In genomic region chrX:80799616-80800015, GRCh38 we compare ENCODE assay signal across 20 cellular contexts.
"Had no signal": no experiment of that assay in that cellular context is flagged by ENCODE, and none has a peak within 500 bp of the region (broad histone marks: within the 10 kb centered on the region; RNA-seq: fewer than 3 reads in every experiment).

No MANE protein-coding gene starts in this region.

- H3K9me3 Mint-ChIP-seq: stimulated activated naive B cell treated with anti-CD40 and anti-IgM and Interleukin-4, amounts not matched to agents 10 μg/mL and 1 μg/mL and 100 μg/mL, for 72 hours; type B pancreatic cell; WTC11 had no signal

- H3K4me3 Mint-ChIP-seq: activated CD8-positive, alpha-beta T cell treated with anti-CD3 and anti-CD28 coated beads, Interleukin-2, amount 10 ng/mL, durations not matched to agents 7 days and 5 days; nephron progenitor cell; stimulated activated naive B cell treated with anti-CD40 and anti-IgM and Interleukin-4, amounts not matched to agents 10 μg/mL and 1 μg/mL and 100 μg/mL, for 72 hours; type B pancreatic cell; WTC11 had no signal

- H3K27me3 ChIP-seq: adrenal gland, gastrocnemius medialis, left lung had no signal

- H3K4me3 ChIP-seq: adrenal gland, gastrocnemius medialis, left lung, psoas muscle had no signal

- H3K4me1 Mint-ChIP-seq: nephron progenitor cell had no signal

- H3K27ac ChIP-seq: adrenal gland, gastrocnemius medialis, left lung, psoas muscle had no signal

- H3K27ac Mint-ChIP-seq: activated CD8-positive, alpha-beta T cell treated with anti-CD3 and anti-CD28 coated beads, Interleukin-2, amount 10 ng/mL, durations not matched to agents 7 days and 5 days; nephron progenitor cell; stimulated activated naive B cell treated with anti-CD40 and anti-IgM and Interleukin-4, amounts not matched to agents 10 μg/mL and 1 μg/mL and 100 μg/mL, for 72 hours; type B pancreatic cell; WTC11 had no signal

- H3K27me3 Mint-ChIP-seq: stimulated activated naive B cell treated with anti-CD40 and anti-IgM and Interleukin-4, amounts not matched to agents 10 μg/mL and 1 μg/mL and 100 μg/mL, for 72 hours; type B pancreatic cell had no signal

- H3K4me1 ChIP-seq: adrenal gland, gastrocnemius medialis, left lung, psoas muscle had no signal

- DNase-seq: activated CD4-positive, alpha-beta T cell treated with anti-CD3 and anti-CD28 coated beads for 48 hours; activated CD8-positive, alpha-beta memory T cell treated with anti-CD3 and anti-CD28 coated beads, Interleukin-2, amount 50 U/mL, for 48 hours; activated CD8-positive, alpha-beta T cell treated with anti-CD3 and anti-CD28 coated beads, Interleukin-2, amount 10 ng/mL, durations not matched to agents 7 days and 5 days; activated naive CD4-positive, alpha-beta T cell treated with anti-CD3 and anti-CD28 coated beads, Interleukin-2, amount 50 U/mL, for 16 hours; adrenal gland; caudate nucleus; cortex of kidney; effector CD8-positive, alpha-beta T cell; gastrocnemius medialis; islet precursor cell; left lung; mesendoderm; nephron progenitor cell; psoas muscle; stimulated activated CD4-positive, alpha-beta T cell treated with anti-CD3 and anti-CD28 coated beads, Interleukin-2, amount 100 ng/mL, for 24 hours; stimulated activated naive B cell treated with anti-CD40 and anti-IgM and Interleukin-4, amounts not matched to agents 10 μg/mL and 1 μg/mL and 100 μg/mL, for 72 hours; substantia nigra had no signal

- ATAC-seq: activated CD8-positive, alpha-beta T cell treated with anti-CD3 and anti-CD28 coated beads, Interleukin-2, amount 10 ng/mL, durations not matched to agents 7 days and 5 days; gastrocnemius medialis; left lung; psoas muscle; sciatic nerve; stimulated activated naive B cell treated with anti-CD40 and anti-IgM and Interleukin-4, amounts not matched to agents 10 μg/mL and 1 μg/mL and 100 μg/mL, for 72 hours; WTC11 had no signal

- H3K36me3 Mint-ChIP-seq: type B pancreatic cell had no signal

- H3K9me3 ChIP-seq: adrenal gland, gastrocnemius medialis, left lung, psoas muscle had no signal

- H3K36me3 ChIP-seq: adrenal gland, gastrocnemius medialis, left lung had no signal
